9 cellular contexts compared by ENCODE assay signal in the genomic region with DNA sequence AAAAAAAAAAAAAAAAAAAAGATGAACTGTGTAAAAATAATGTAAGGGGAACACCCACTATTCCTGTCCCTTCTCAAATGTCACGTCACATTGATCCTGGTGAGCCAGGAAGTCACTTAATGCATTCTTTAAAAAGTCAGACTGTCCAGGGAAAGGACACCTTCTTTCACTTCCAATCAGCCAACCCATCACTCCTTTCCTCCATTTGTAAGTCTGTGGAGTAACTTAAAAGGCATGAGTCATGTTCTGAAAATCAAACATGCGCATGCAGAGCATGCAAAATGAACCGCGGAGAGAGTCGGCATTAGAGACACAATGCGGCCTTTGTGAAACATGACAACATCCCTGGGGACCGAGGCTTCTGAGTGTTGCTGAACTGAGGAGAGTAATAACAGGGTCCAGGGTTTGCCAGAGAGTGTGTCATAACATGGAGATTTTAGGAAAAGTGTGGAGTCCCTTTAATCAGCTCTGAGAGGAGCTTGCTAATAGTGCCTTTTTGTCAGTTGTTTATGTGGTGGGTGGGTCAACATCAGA.
DNase-seq lines count a peak whose midpoint lies in the region; ATAC-seq and TF ChIP-seq lines count a peak whose summit lies in the region.
"Had no signal": no experiment of that assay in that cellular context is flagged by ENCODE, and none has a peak within 500 bp of the region (broad histone marks: within the 10 kb centered on the region; RNA-seq: fewer than 3 reads in every experiment).

No MANE protein-coding gene starts in this region.

- H3K4me2 ChIP-seq in neural progenitor cell (peak overlapping the region; percentile 50), PC-3 (ENCODE audit: low read length) (no peak overlapping the region)

- H3K27ac ChIP-seq in neural progenitor cell (no peak overlapping the region), PC-3 (ENCODE audit: low read length) (no peak overlapping the region)

- no peaks in the 10 kb centered on the region for H3K36me3 Mint-ChIP-seq in neural progenitor cell

- CTCF ChIA-PET in PC-3 (lab: Charles Lee): no interaction called here

- H3K27me3 ChIP-seq in H7 (ENCODE audit: control insufficient read depth, insufficient read depth, low read length): no peaks in the 10 kb centered on the region
- no peaks in the 10 kb centered on the region for H3K27me3 ChIP-seq in neural progenitor cell
- H3K27me3 ChIP-seq in PC-3 (ENCODE audit: low read length): no peaks in the 10 kb centered on the region

- no peaks in the 10 kb centered on the region for H3K9me3 ChIP-seq in neural progenitor cell (ENCODE audit: low read depth)
- H3K9me3 ChIP-seq in PC-3 (ENCODE audit: low read length): no peaks in the 10 kb centered on the region

- no TSS peak for BruUV-seq in PC-3 (replicated peaks; lab: Mats Ljungman, UMichigan)

- H3K36me3 ChIP-seq in H7 (replicated peaks; ENCODE audit: control insufficient read depth, insufficient read depth, low read length) (no peaks in the 10 kb centered on the region), neural progenitor cell (no peaks in the 10 kb centered on the region), PC-3 (ENCODE audit: low read depth, low read length) (no peaks in the 10 kb centered on the region)

- peak overlapping the region; percentile 67 for H3K27ac Mint-ChIP-seq in neural progenitor cell

- H3F3A ChIP-seq in neural progenitor cell (ENCODE audit: low read depth) (peaks cover 9% of the 10 kb centered on the region), PC-3 (ENCODE audit: low read length, unreplicated experiment) (no peaks in the 10 kb centered on the region)

- DNase-seq in EH (ENCODE audit: low read depth): peak; percentile 2
- peak; percentile 39 for DNase-seq in H7
- DNase-seq in NCI-H187 treated with DMSO at 0.1 percent for 48 hours (lab: John Stamatoyannopoulos, UW): peak; percentile 50
- peak; percentile 44 for DNase-seq in epithelial cell of proximal tubule (ENCODE audit: low read depth)
- DNase-seq in neural progenitor cell (ENCODE audit: low spot score): peak; percentile 56
- DNase-seq in PC-3: no peak
- no peak for DNase-seq in stimulated activated CD4-positive, alpha-beta T cell treated with anti-CD3 and anti-CD28 coated beads, Interleukin-2, amount 100 ng/mL, for 24 hours
- no peak for DNase-seq in activated CD4-positive, alpha-beta T cell treated with anti-CD3 and anti-CD28 coated beads, Interleukin-2, amount 50 U/mL, for 48 hours

- H3K4me1 Mint-ChIP-seq in neural progenitor cell: peaks cover 46% of the 10 kb centered on the region
- H3K4me1 Mint-ChIP-seq: central memory CD8-positive, alpha-beta T cell had no signal

- H3K9ac ChIP-seq in neural progenitor cell (no peak overlapping the region), PC-3 (ENCODE audit: low read length) (no peak overlapping the region)

- H3K4me3 ChIP-seq in H7 (ENCODE audit: insufficient read depth, low read depth, low read length) (no peak overlapping the region), epithelial cell of proximal tubule (ENCODE audit: low read depth, low read length) (no peak overlapping the region), neural progenitor cell (no peak overlapping the region), PC-3 (ENCODE audit: low read length) (no peak overlapping the region)

- intact Hi-C loops in PC-3 (cut with micrococcal nuclease): no loop called here

- H3K4me3 Mint-ChIP-seq in neural progenitor cell: peak overlapping the region; percentile 69
- H3K4me3 Mint-ChIP-seq: central memory CD8-positive, alpha-beta T cell had no signal

- TF ChIP-seq CTCF in epithelial cell of proximal tubule (conservative IDR thresholded peaks at IDR 0.05; ENCODE audit: low read depth, low read length): no peak
- no peak for TF ChIP-seq CTCF in neural progenitor cell (IDR thresholded peaks at IDR 0.05)
- TF ChIP-seq CTCF in PC-3 (conservative IDR thresholded peaks at IDR 0.05; ENCODE audit: low read depth, low read length): no peak

- no peaks in the 10 kb centered on the region for H3K9me3 Mint-ChIP-seq in neural progenitor cell
- H3K9me3 Mint-ChIP-seq: central memory CD8-positive, alpha-beta T cell had no signal

- H4K20me1 ChIP-seq in neural progenitor cell (ENCODE audit: low read depth) (no peaks in the 10 kb centered on the region), PC-3 (ENCODE audit: low read length) (no peaks in the 10 kb centered on the region)

- H3K79me2 ChIP-seq in neural progenitor cell (ENCODE audit: low read depth): no peaks in the 10 kb centered on the region
- H3K79me2 ChIP-seq in PC-3 (ENCODE audit: low read length): no peaks in the 10 kb centered on the region

- H3K4me1 ChIP-seq in neural progenitor cell (peaks cover 53% of the 10 kb centered on the region), PC-3 (ENCODE audit: insufficient read depth, low read length) (no peaks in the 10 kb centered on the region)

- peaks cover 2% of the 10 kb centered on the region for H3K27me3 Mint-ChIP-seq in neural progenitor cell (ENCODE audit: insufficient read depth, low read depth)

- no peak for ATAC-seq in PC-3

- H2AFZ ChIP-seq in neural progenitor cell (replicated peaks) (peak overlapping the region; percentile 42), PC-3 (ENCODE audit: low read length) (no peak overlapping the region)

- POLR2A ChIA-PET in PC-3 (lab: Charles Lee; ENCODE audit: unreplicated experiment): no interaction called here

- H3K9me2 ChIP-seq in PC-3 (replicated peaks; ENCODE audit: low read length): no peaks in the 10 kb centered on the region

Comparison
In these comparisons a context has a peak if more than half of its experiments do, and no peak if none do; other contexts are left out.
1. DNase-seq: peak in EH (single experiment), H7 (single experiment), NCI-H187 treated with DMSO at 0.1 percent for 48 hours (single experiment), epithelial cell of proximal tubule (single experiment) and neural progenitor cell (single experiment); none in PC-3 (single experiment), stimulated activated CD4-positive, alpha-beta T cell treated with anti-CD3 and anti-CD28 coated beads, Interleukin-2, amount 100 ng/mL, for 24 hours (0 of 2) and activated CD4-positive, alpha-beta T cell treated with anti-CD3 and anti-CD28 coated beads, Interleukin-2, amount 50 U/mL, for 48 hours (0 of 2).